In the genomic region with DNA sequence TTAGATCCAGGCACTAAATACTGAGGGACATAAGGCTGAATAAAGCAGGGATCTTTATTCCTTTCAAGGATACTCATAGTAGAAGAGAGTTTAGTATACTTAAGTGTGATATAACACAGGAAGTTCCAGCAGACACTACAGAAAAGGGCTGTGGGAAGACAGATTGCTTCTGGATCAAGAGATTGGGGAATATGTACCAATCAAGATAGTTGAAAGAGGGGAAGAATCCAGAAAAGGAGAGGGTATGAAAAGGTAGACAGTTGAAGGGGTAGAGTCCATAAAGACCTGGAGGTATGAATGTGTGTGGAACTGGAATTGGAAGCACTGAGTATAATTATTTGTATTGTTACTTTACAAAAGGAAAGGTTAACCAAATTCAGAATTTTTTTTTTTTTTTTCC, we compare ENCODE assay signal across 1 cellular context.
A peak's percentile ranks its signal among the peaks of the same experiment; 100 is the strongest.
TF ChIP-seq lines count a peak whose summit lies in the region.

No MANE protein-coding gene starts in this region.

TF ChIP-seq in K562, 482 proteins besides CTCF, POLR2A, EP300 and RAD21:
- TF ChIP-seq, protein P1, sequence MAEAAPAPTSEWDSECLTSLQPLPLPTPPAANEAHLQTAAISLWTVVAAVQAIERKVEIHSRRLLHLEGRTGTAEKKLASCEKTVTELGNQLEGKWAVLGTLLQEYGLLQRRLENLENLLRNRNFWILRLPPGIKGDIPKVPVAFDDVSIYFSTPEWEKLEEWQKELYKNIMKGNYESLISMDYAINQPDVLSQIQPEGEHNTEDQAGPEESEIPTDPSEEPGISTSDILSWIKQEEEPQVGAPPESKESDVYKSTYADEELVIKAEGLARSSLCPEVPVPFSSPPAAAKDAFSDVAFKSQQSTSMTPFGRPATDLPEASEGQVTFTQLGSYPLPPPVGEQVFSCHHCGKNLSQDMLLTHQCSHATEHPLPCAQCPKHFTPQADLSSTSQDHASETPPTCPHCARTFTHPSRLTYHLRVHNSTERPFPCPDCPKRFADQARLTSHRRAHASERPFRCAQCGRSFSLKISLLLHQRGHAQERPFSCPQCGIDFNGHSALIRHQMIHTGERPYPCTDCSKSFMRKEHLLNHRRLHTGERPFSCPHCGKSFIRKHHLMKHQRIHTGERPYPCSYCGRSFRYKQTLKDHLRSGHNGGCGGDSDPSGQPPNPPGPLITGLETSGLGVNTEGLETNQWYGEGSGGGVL (CRISPR knock-in tag; IDR thresholded peaks at IDR 0.05) = no peak
- TF ChIP-seq LCOR (CRISPR knock-in tag; IDR thresholded peaks at IDR 0.05) (no peak), GABPB2 (CRISPR knock-in tag; conservative IDR thresholded peaks at IDR 0.05) (no peak), NFIX (CRISPR knock-in tag; IDR thresholded peaks at IDR 0.05; ENCODE audit: low read depth) (no peak), FOXP4 (CRISPR knock-in tag; IDR thresholded peaks at IDR 0.05; ENCODE audit: borderline replicate concordance) (no peak), ZNF354B (CRISPR knock-in tag; IDR thresholded peaks at IDR 0.05) (no peak), CBFA2T2 (conservative IDR thresholded peaks at IDR 0.05) (0 out of 2 replicates have a peak, but pooled peaks have one; percentile 26), ID3 (CRISPR knock-in tag; IDR thresholded peaks at IDR 0.05) (no peak), ID3 (tag; IDR thresholded peaks at IDR 0.05) (no peak), NCOA1 (IDR thresholded peaks at IDR 0.05; ENCODE audit: low read depth) (no peak), ZNF395 (CRISPR knock-in tag; IDR thresholded peaks at IDR 0.05) (no peak), TEAD1 (CRISPR knock-in tag; IDR thresholded peaks at IDR 0.05) (no peak), ZBTB17 (CRISPR knock-in tag; IDR thresholded peaks at IDR 0.05) (no peak), CEBPZ (IDR thresholded peaks at IDR 0.05; ENCODE audit: borderline replicate concordance, low read depth, low read length) (no peak), ZNF133 (CRISPR knock-in tag; IDR thresholded peaks at IDR 0.05) (no peak), KHSRP (IDR thresholded peaks at IDR 0.05) (no peak), ZNF24 (IDR thresholded peaks at IDR 0.05) (no peak), SMARCE1 (IDR thresholded peaks at IDR 0.05) (0 out of 2 replicates have a peak, but pooled peaks have one; percentile 14), SMARCA4 (IDR thresholded peaks at IDR 0.05) (peak; percentile 10; the same call in 1 of the 2 replicates), RCOR1 (IDR thresholded peaks at IDR 0.05; ENCODE audit: borderline replicate concordance in 1 of 2, low read depth in 2 of 2, low read length in 2 of 2) (no peak), MTA1 (IDR thresholded peaks at IDR 0.05; ENCODE audit: borderline replicate concordance) (0 out of 2 replicates have a peak, but pooled peaks have one; percentile 16), CBFA2T3 (IDR thresholded peaks at IDR 0.05) (peak; percentile 66), TAL1 (IDR thresholded peaks at IDR 0.05) (peak; percentile 26; the same call in 1 of the 2 replicates), ARNT (IDR thresholded peaks at IDR 0.05) (peak in 1 of 2 experiments; percentile 83; a peak in 2 of 4 replicates)
- TF ChIP-seq, protein P2, sequence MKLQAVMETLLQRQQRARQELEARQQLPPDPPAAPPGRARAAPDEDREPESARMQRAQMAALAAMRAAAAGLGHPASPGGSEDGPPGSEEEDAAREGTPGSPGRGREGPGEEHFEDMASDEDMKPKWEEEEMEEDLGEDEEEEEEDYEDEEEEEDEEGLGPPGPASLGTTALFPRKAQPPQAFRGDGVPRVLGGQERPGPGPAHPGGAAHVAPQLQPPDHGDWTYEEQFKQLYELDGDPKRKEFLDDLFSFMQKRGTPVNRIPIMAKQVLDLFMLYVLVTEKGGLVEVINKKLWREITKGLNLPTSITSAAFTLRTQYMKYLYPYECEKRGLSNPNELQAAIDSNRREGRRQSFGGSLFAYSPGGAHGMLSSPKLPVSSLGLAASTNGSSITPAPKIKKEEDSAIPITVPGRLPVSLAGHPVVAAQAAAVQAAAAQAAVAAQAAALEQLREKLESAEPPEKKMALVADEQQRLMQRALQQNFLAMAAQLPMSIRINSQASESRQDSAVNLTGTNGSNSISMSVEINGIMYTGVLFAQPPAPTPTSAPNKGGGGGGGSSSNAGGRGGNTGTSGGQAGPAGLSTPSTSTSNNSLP (IDR thresholded peaks at IDR 0.05; ENCODE audit: borderline replicate concordance, low read depth, low read length) = no peak
TF ChIP-seq in K562: peak in this region for 7.
